8 cellular contexts compared by ENCODE assay signal in genomic region chr18:61972389-61973264, GRCh38.
DNase-seq lines count a peak whose midpoint lies in the region; ATAC-seq and FAIRE-seq lines count a peak whose summit lies in the region.

No MANE protein-coding gene starts in this region.

- FAIRE-seq in HTR-8/SVneo (lab: Jason Lieb, UNC): no peak

- no peak overlapping the region for H3K4me3 ChIP-seq in naive thymus-derived CD4-positive, alpha-beta T cell (ENCODE audit: low read length)

- CTCF ChIA-PET in naive thymus-derived CD4-positive, alpha-beta T cell (lab: Charles Lee): no interaction called here

- POLR2A ChIA-PET in naive thymus-derived CD4-positive, alpha-beta T cell (lab: Charles Lee): no interaction called here

- H3K4me3 Mint-ChIP-seq in naive thymus-derived CD4-positive, alpha-beta T cell: no peak overlapping the region

- H3K27ac ChIP-seq in naive thymus-derived CD4-positive, alpha-beta T cell (ENCODE audit: low read depth, low read length): no peak overlapping the region

- H3K4me1 ChIP-seq in naive thymus-derived CD4-positive, alpha-beta T cell (ENCODE audit: control insufficient read depth in 2 of 2, insufficient read depth in 2 of 2, low read length in 2 of 2): peaks cover 3 to 6% of the 10 kb centered on the region in 2 donors

- intact Hi-C loops in naive thymus-derived CD4-positive, alpha-beta T cell (cut with micrococcal nuclease): loop anchor here in 1 of 2 donors (10.0 kb wide), 1 partner anchor 552 kb away; the partner anchor contains the start of gene ZCCHC2

- H3K36me3 ChIP-seq in naive thymus-derived CD4-positive, alpha-beta T cell (ENCODE audit: control insufficient read depth in 2 of 3, insufficient read depth in 3 of 3, low read length in 3 of 3): no peaks in the 10 kb centered on the region

- peaks cover 0 to 3% (median 0%) of the 10 kb centered on the region in 5 donors for H3K27me3 Mint-ChIP-seq in naive thymus-derived CD4-positive, alpha-beta T cell

- peak; percentile 83 for DNase-seq in NCI-H510A treated with DMSO at 0.1 percent for 48 hours (lab: John Stamatoyannopoulos, UW)
- DNase-seq in naive thymus-derived CD4-positive, alpha-beta T cell: no peak
- DNase-seq in putamen (ENCODE audit: low spot score): no peak
- DNase-seq in occipital lobe (lab: John Stamatoyannopoulos, UW): no peak
- no peak for DNase-seq in HTR-8/SVneo (ENCODE audit: insufficient read length, low spot score)
- no peak for DNase-seq in 8988T

- H3K9me3 Mint-ChIP-seq in naive thymus-derived CD4-positive, alpha-beta T cell: peaks cover 0 to 7% (median 0%) of the 10 kb centered on the region in 11 donors

- peak overlapping the region in 8 of 9 donors; percentile 0 to 75 (median 62) for H3K27ac Mint-ChIP-seq in naive thymus-derived CD4-positive, alpha-beta T cell

- peaks cover 0 to 5% (median 0%) of the 10 kb centered on the region in 5 donors for H3K36me3 Mint-ChIP-seq in naive thymus-derived CD4-positive, alpha-beta T cell

- H3K27me3 ChIP-seq in naive thymus-derived CD4-positive, alpha-beta T cell (ENCODE audit: control insufficient read depth in 2 of 2, insufficient read depth in 2 of 2, low read length in 2 of 2): no peaks in the 10 kb centered on the region

- peaks cover 3 to 32% (median 17%) of the 10 kb centered on the region in 7 donors for H3K4me1 Mint-ChIP-seq in naive thymus-derived CD4-positive, alpha-beta T cell

- ATAC-seq in GM19025 (IDR thresholded peaks at IDR 0.05; ENCODE audit: low read depth, unreplicated experiment) (peak; percentile 75), HG02870 (IDR thresholded peaks at IDR 0.05; ENCODE audit: unreplicated experiment) (peak; percentile 75)
- peak; percentile 60 for ATAC-seq in naive thymus-derived CD4-positive, alpha-beta T cell

- no peaks in the 10 kb centered on the region for H3K9me3 ChIP-seq in naive thymus-derived CD4-positive, alpha-beta T cell (ENCODE audit: control insufficient read depth in 2 of 3, low read length in 3 of 3)
